Comparison of ENCODE assay signal across 24 cellular contexts in the genomic region with DNA sequence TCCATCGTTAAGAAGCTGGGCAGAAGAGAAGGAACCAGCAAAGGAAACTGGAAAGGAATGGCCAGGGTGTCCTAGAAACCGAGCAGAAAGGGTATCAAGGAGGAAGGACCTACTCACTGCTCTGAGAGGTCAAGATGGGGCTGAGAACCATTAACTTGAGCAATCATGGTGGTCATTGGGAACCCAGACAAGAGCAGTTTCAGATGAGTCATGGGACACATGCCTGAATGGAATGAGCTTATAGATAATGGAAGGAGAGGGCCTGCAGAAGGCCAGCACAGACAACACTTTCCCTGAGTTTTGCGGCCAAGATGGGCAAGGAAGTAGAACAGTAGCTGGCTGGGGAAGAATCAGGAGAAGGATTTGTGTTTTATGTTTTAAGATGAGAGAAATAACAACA.
DNase-seq lines count a peak whose midpoint lies in the region; ATAC-seq and TF ChIP-seq lines count a peak whose summit lies in the region.
"Had no signal": no experiment of that assay in that cellular context is flagged by ENCODE, and none has a peak within 500 bp of the region (broad histone marks: within the 10 kb centered on the region; RNA-seq: fewer than 3 reads in every experiment).

No MANE protein-coding gene starts in this region.

- ATAC-seq in HG02973 (IDR thresholded peaks at IDR 0.05; ENCODE audit: unreplicated experiment) = no peak
- ATAC-seq: activated CD4-positive, alpha-beta T cell treated with anti-CD3 and anti-CD28 coated beads for 36 hours; activated T-cell treated with anti-CD3 and anti-CD28 coated beads, Interleukin-2, amount 50 U/mL, for 72 hours; left ventricle myocardium superior had no signal

- TF ChIP-seq CTCF in AG09309 (IDR thresholded peaks at IDR 0.05; ENCODE audit: control insufficient read depth, insufficient read depth, low read depth, low read length, missing control alignments) (no peak), cardiac fibroblast (IDR thresholded peaks at IDR 0.05; ENCODE audit: low read depth, low read length) (no peak)

- no peak overlapping the region for H3K4me3 ChIP-seq in AG09309 (ENCODE audit: control insufficient read depth, low read depth, low read length)
- H3K4me3 ChIP-seq in cardiac fibroblast (replicated peaks in 1 of 2; ENCODE audit: low read depth in 2 of 2, low read length in 2 of 2) = no peak overlapping the region
- H3K4me3 ChIP-seq: esophagus squamous epithelium, MG63, sigmoid colon, vagina had no signal

- peak; percentile 29 for DNase-seq in AG09309 (ENCODE audit: low read depth)
- DNase-seq in HT1080 (ENCODE audit: low read depth) = peak; percentile 31
- DNase-seq in cardiac fibroblast (ENCODE audit: low read depth in 2 of 2) = peak; percentile 62 to 67
- peak; percentile 35 for DNase-seq in kidney tubule cell (ENCODE audit: low spot score)
- no peak for DNase-seq in C1 segment of cervical spinal cord (lab: John Stamatoyannopoulos, UW)
- DNase-seq in HCEC 1CT = no peak
- DNase-seq in midbrain (lab: John Stamatoyannopoulos, UW) = no peak
- DNase-seq: ACHN; activated CD4-positive, alpha-beta T cell treated with anti-CD3 and anti-CD28 coated beads for 36 hours; activated naive CD4-positive, alpha-beta T cell treated with anti-CD3 and anti-CD28 coated beads, Interleukin-2, amount 50 U/mL, for 16 hours; activated T-cell treated with anti-CD3 and anti-CD28 coated beads, Interleukin-2, amount 50 U/mL, for 72 hours; aorta; CD4-positive, CD25-positive, alpha-beta regulatory T cell; effector CD8-positive, alpha-beta T cell; esophagus squamous epithelium; H9; left ventricle myocardium superior; MG63; NCI-H1694; NCI-H774; Right ventricle myocardium superior; sigmoid colon had no signal

Comparison
In these comparisons a context has a peak if more than half of its experiments do, and no peak if none do; other contexts are left out.
1. DNase-seq: peak in AG09309 (single experiment), HT1080 (single experiment), cardiac fibroblast (2 of 2) and kidney tubule cell (single experiment); none in C1 segment of cervical spinal cord (0 of 14), HCEC 1CT (single experiment) and midbrain (single experiment).